22 cellular contexts compared by ENCODE assay signal in genomic region chr4:38989487-38989886, GRCh38. TPM values are rescaled to one million over a fixed set of nuclear protein-coding genes. Genes with fewer than 3 reads are reported as not detected.
DNase-seq lines count a peak whose midpoint lies in the region; ATAC-seq and TF ChIP-seq lines count a peak whose summit lies in the region.
"Had no signal": no experiment of that assay in that cellular context is flagged by ENCODE, and none has a peak within 500 bp of the region (broad histone marks: within the 10 kb centered on the region; RNA-seq: fewer than 3 reads in every experiment).

No MANE protein-coding gene starts in this region.

- H3K27ac Mint-ChIP-seq in mesothelial cell of epicardium = no peak overlapping the region
- H3K27ac Mint-ChIP-seq: CD4-positive, alpha-beta T cell; H9; natural killer cell treated with Interleukin-12 subunit alpha and Interleukin-12 subunit beta and Interleukin-15 and Interleukin-18, amount 100 ng/mL, for 72 hours had no signal

- H3K27me3 Mint-ChIP-seq in mesothelial cell of epicardium (ENCODE audit: low read depth) = no peaks in the 10 kb centered on the region
- H3K27me3 Mint-ChIP-seq: CD4-positive, alpha-beta T cell; natural killer cell treated with Interleukin-12 subunit alpha and Interleukin-12 subunit beta and Interleukin-15 and Interleukin-18, amount 100 ng/mL, for 72 hours had no signal

- TF ChIP-seq CTCF in VCaP (conservative IDR thresholded peaks at IDR 0.05) (no peak), foreskin keratinocyte (conservative IDR thresholded peaks at IDR 0.05) (no peak), mesothelial cell of epicardium (IDR thresholded peaks at IDR 0.05; ENCODE audit: unreplicated experiment) (no peak)

- H3K27ac ChIP-seq in VCaP (peak overlapping the region; percentile 85; the same call in 1 of the 2 replicates), foreskin keratinocyte (no peak overlapping the region)
- H3K27ac ChIP-seq: KMS-11, pancreas, vagina had no signal

- ATAC-seq in foreskin keratinocyte (peak; percentile 83), GM18909 (IDR thresholded peaks at IDR 0.05; ENCODE audit: poor library complexity, unreplicated experiment) (no peak), GM18867 (IDR thresholded peaks at IDR 0.05; ENCODE audit: unreplicated experiment) (no peak)
- ATAC-seq: pancreas, right cardiac atrium had no signal

- H3K36me3 Mint-ChIP-seq in mesothelial cell of epicardium = no peaks in the 10 kb centered on the region
- H3K36me3 Mint-ChIP-seq: natural killer cell treated with Interleukin-12 subunit alpha and Interleukin-12 subunit beta and Interleukin-15 and Interleukin-18, amount 100 ng/mL, for 72 hours had no signal

- no peak overlapping the region for H3K4me3 Mint-ChIP-seq in mesothelial cell of epicardium
- H3K4me3 Mint-ChIP-seq: CD4-positive, alpha-beta T cell; H9; natural killer cell treated with Interleukin-12 subunit alpha and Interleukin-12 subunit beta and Interleukin-15 and Interleukin-18, amount 100 ng/mL, for 72 hours had no signal

- no peaks in the 10 kb centered on the region for H3K27me3 ChIP-seq in foreskin keratinocyte
- H3K27me3 ChIP-seq: pancreas, vagina had no signal

- H3K4me1 ChIP-seq in foreskin keratinocyte = peaks cover 7% of the 10 kb centered on the region
- H3K4me1 ChIP-seq: pancreas, vagina had no signal

- DNase-seq in AG08395 (ENCODE audit: low spot score) (peak; percentile 48), GM04504 (ENCODE audit: low read depth) (peak; percentile 14), foreskin keratinocyte (peak in 1 of 2 donors; percentile 30), mesothelial cell of epicardium (ENCODE audit: low spot score in 2 of 2, unreplicated experiment in 2 of 2) (no peak), T-helper 9 cell (no peak)
- DNase-seq: CD4-positive, alpha-beta T cell; DMS53; foreskin melanocyte; H9; mesendoderm; NCI-H1092 treated with DMSO at 0.1 percent for 48 hours; NCI-H2081 treated with DMSO at 0.1 percent for 48 hours; NK-92 treated with Interleukin-12 subunit alpha and Interleukin-12 subunit beta, amount 100 ng/mL, for 24 hours; pancreas; right cardiac atrium; RPMI8226 had no signal

- H3K9me3 Mint-ChIP-seq in mesothelial cell of epicardium = no peaks in the 10 kb centered on the region
- H3K9me3 Mint-ChIP-seq: CD4-positive, alpha-beta T cell; H9; natural killer cell treated with Interleukin-12 subunit alpha and Interleukin-12 subunit beta and Interleukin-15 and Interleukin-18, amount 100 ng/mL, for 72 hours had no signal

- peaks cover 2% of the 10 kb centered on the region for H3K4me1 Mint-ChIP-seq in mesothelial cell of epicardium

RNA-seq across cellular contexts. Expression of gene TMEM156, which starts 42.7 kb away (rescaled TPM):
- total RNA-seq in foreskin keratinocyte = 0.21 and 0.61 TPM in 2 replicates
- 0.11 and 0.72 TPM in 2 replicates for polyA plus RNA-seq in foreskin keratinocyte
- not detected in 3 replicates for total RNA-seq in mesothelial cell of epicardium
- total RNA-seq: H9, vagina had no signal

Comparison
In these comparisons a context has a peak if more than half of its experiments do, and no peak if none do; other contexts are left out.
1. DNase-seq: peak in AG08395 (single experiment) and GM04504 (single experiment); none in mesothelial cell of epicardium (0 of 2) and T-helper 9 cell (single experiment).